In the genomic region with DNA sequence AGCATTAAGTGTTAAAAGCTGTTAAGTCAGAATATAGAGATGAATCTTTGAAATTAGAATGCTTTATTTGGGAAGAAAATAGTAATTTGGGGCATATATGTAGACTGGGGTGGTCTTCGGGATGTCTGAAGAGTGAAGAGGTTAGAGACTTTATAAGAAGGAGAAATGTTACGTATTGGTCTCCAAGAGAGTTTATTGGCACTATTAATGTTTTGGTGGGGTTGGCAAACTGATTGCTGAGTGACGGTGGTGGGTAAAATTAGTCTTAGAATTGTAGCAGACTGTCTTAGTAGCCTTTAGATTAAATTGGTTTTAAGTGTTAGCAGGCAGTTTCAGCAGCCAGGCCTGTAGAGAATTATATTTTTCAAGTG, we compare ENCODE assay signal across 8 cellular contexts. TPM values are rescaled to one million over a fixed set of nuclear protein-coding genes. Genes with fewer than 3 reads are reported as not detected.
A peak's percentile ranks its signal among the peaks of the same experiment; 100 is the strongest.
DNase-seq lines count a peak whose midpoint lies in the region; ATAC-seq, FAIRE-seq and TF ChIP-seq lines count a peak whose summit lies in the region.

No MANE protein-coding gene starts in this region.

- H3K9me1 ChIP-seq in keratinocyte (ENCODE audit: control insufficient read depth, extremely low read depth, insufficient read depth, low read length), result no peaks in the 10 kb centered on the region

- peaks cover 11% of the 10 kb centered on the region for H3K4me1 ChIP-seq in keratinocyte (ENCODE audit: control insufficient read depth, extremely low read depth, insufficient read depth, low read length)
- H3K4me1 ChIP-seq in subcutaneous abdominal adipose tissue (ENCODE audit: control insufficient read depth in 5 of 5, insufficient read depth in 5 of 5, low read length in 5 of 5), result peaks cover 3 to 20% (median 15%) of the 10 kb centered on the region in 5 donors

- dilution Hi-C loops in keratinocyte (cut with MboI; ENCODE audit: extremely low pct_ligation_motif_present, low sequenced_read_pairs), result no loop called here

- intact Hi-C loops in activated T-helper 1 cell treated with anti-CD3 and anti-CD28 coated beads, Interleukin-12 subunit alpha, Interleukin-12 subunit beta, Interleukin-2, Interleukin-4 antibody, amounts not matched to agents 30 ng/mL and 10 ng/mL and 1 ng/mL, durations not matched to agents 14 hours and 24 hours and 36 hours (cut with micrococcal nuclease), result loop anchor here (1.0 kb wide), 3 partner anchors 37 to 243 kb away; a partner anchor contains a TSS

- no peaks in the 10 kb centered on the region for H3K9me3 Mint-ChIP-seq in activated CD4-positive, alpha-beta T cell treated with anti-CD3 and anti-CD28 coated beads, Interleukin-2, amount 10 ng/mL, durations not matched to agents 7 days and 5 days
- peaks cover 3% of the 10 kb centered on the region for H3K9me3 Mint-ChIP-seq in activated T-helper 1 cell treated with anti-CD3 and anti-CD28 coated beads, Interleukin-12 subunit alpha, Interleukin-12 subunit beta, Interleukin-2, Interleukin-4 antibody, amounts not matched to agents 30 ng/mL and 10 ng/mL and 1 ng/mL, durations not matched to agents 14 hours and 24 hours and 36 hours

- TF ChIP-seq CTCF in keratinocyte (optimal IDR thresholded peaks at IDR 0.05 in 1 of 3, IDR thresholded peaks at IDR 0.05 in 1 of 3, conservative IDR thresholded peaks at IDR 0.05 in 1 of 3; ENCODE audit: extremely low read depth in 1 of 3, insufficient read depth in 2 of 3, low read length in 3 of 3), result no peak

- FAIRE-seq in keratinocyte (lab: Jason Lieb, UNC) (no peak), frontal cortex (lab: Jason Lieb, UNC) (no peak)

- CTCF ChIA-PET in activated CD4-positive, alpha-beta T cell treated with anti-CD3 and anti-CD28 coated beads, Interleukin-2, amount 10 ng/mL, durations not matched to agents 7 days and 5 days (lab: Charles Lee), result no interaction called here

- H3K4me3 ChIP-seq in keratinocyte (ENCODE audit: control insufficient read depth in 2 of 3, extremely low read depth in 1 of 3, insufficient read depth in 2 of 3, low read depth in 1 of 3, low read length in 3 of 3) (peak overlapping the region; percentile 50 to 80 (median 75)), subcutaneous abdominal adipose tissue (ENCODE audit: low read depth in 1 of 5, low read length in 5 of 5) (peak overlapping the region; percentile 84 to 89 (median 86))

- H3K79me2 ChIP-seq in keratinocyte (ENCODE audit: control insufficient read depth, insufficient read depth, low read length), result no peaks in the 10 kb centered on the region

- H3K9ac ChIP-seq in keratinocyte (ENCODE audit: control insufficient read depth, extremely low read depth, insufficient read depth, low read length), result peak overlapping the region; percentile 67
- peak overlapping the region in 4 of 5 donors; percentile 68 to 81 (median 80) for H3K9ac ChIP-seq in subcutaneous abdominal adipose tissue (ENCODE audit: low read length in 5 of 5)

- H3K4me3 Mint-ChIP-seq in activated CD4-positive, alpha-beta T cell treated with anti-CD3 and anti-CD28 coated beads, Interleukin-2, amount 10 ng/mL, durations not matched to agents 7 days and 5 days, result peak overlapping the region; percentile 65
- peak overlapping the region; percentile 81 for H3K4me3 Mint-ChIP-seq in activated T-helper 1 cell treated with anti-CD3 and anti-CD28 coated beads, Interleukin-12 subunit alpha, Interleukin-12 subunit beta, Interleukin-2, Interleukin-4 antibody, amounts not matched to agents 30 ng/mL and 10 ng/mL and 1 ng/mL, durations not matched to agents 14 hours and 24 hours and 36 hours

- H3K36me3 Mint-ChIP-seq in activated CD4-positive, alpha-beta T cell treated with anti-CD3 and anti-CD28 coated beads, Interleukin-2, amount 10 ng/mL, durations not matched to agents 7 days and 5 days (ENCODE audit: low read depth), result peaks cover 14% of the 10 kb centered on the region
- peaks cover 10% of the 10 kb centered on the region for H3K36me3 Mint-ChIP-seq in activated T-helper 1 cell treated with anti-CD3 and anti-CD28 coated beads, Interleukin-12 subunit alpha, Interleukin-12 subunit beta, Interleukin-2, Interleukin-4 antibody, amounts not matched to agents 30 ng/mL and 10 ng/mL and 1 ng/mL, durations not matched to agents 14 hours and 24 hours and 36 hours (ENCODE audit: low read depth)

- H3K27ac ChIP-seq in keratinocyte (ENCODE audit: control insufficient read depth, insufficient read depth, low read length), result peak overlapping the region; percentile 53
- H3K27ac ChIP-seq in subcutaneous abdominal adipose tissue (ENCODE audit: low read depth, low read length), result peak overlapping the region; percentile 57

- peak overlapping the region; percentile 80 for H2AFZ ChIP-seq in keratinocyte (ENCODE audit: control insufficient read depth, low read length)

- peaks cover 1% of the 10 kb centered on the region for H3K27me3 Mint-ChIP-seq in activated CD4-positive, alpha-beta T cell treated with anti-CD3 and anti-CD28 coated beads, Interleukin-2, amount 10 ng/mL, durations not matched to agents 7 days and 5 days
- no peaks in the 10 kb centered on the region for H3K27me3 Mint-ChIP-seq in activated T-helper 1 cell treated with anti-CD3 and anti-CD28 coated beads, Interleukin-12 subunit alpha, Interleukin-12 subunit beta, Interleukin-2, Interleukin-4 antibody, amounts not matched to agents 30 ng/mL and 10 ng/mL and 1 ng/mL, durations not matched to agents 14 hours and 24 hours and 36 hours (ENCODE audit: insufficient read depth)

- peak overlapping the region; percentile 90 for H3K27ac Mint-ChIP-seq in activated CD4-positive, alpha-beta T cell treated with anti-CD3 and anti-CD28 coated beads, Interleukin-2, amount 10 ng/mL, durations not matched to agents 7 days and 5 days
- H3K27ac Mint-ChIP-seq in activated T-helper 1 cell treated with anti-CD3 and anti-CD28 coated beads, Interleukin-12 subunit alpha, Interleukin-12 subunit beta, Interleukin-2, Interleukin-4 antibody, amounts not matched to agents 30 ng/mL and 10 ng/mL and 1 ng/mL, durations not matched to agents 14 hours and 24 hours and 36 hours, result peak overlapping the region; percentile 80

- peaks cover 47% of the 10 kb centered on the region for H3K4me1 Mint-ChIP-seq in activated CD4-positive, alpha-beta T cell treated with anti-CD3 and anti-CD28 coated beads, Interleukin-2, amount 10 ng/mL, durations not matched to agents 7 days and 5 days
- peaks cover 39% of the 10 kb centered on the region for H3K4me1 Mint-ChIP-seq in activated T-helper 1 cell treated with anti-CD3 and anti-CD28 coated beads, Interleukin-12 subunit alpha, Interleukin-12 subunit beta, Interleukin-2, Interleukin-4 antibody, amounts not matched to agents 30 ng/mL and 10 ng/mL and 1 ng/mL, durations not matched to agents 14 hours and 24 hours and 36 hours (ENCODE audit: low read depth)

- H3K9me3 ChIP-seq in keratinocyte (ENCODE audit: control insufficient read depth, low read depth, low read length) (no peaks in the 10 kb centered on the region), subcutaneous abdominal adipose tissue (ENCODE audit: control insufficient read depth in 5 of 5, low read length in 5 of 5) (no peaks in the 10 kb centered on the region)

- ATAC-seq in GM18873 (IDR thresholded peaks at IDR 0.05; ENCODE audit: low FRiP score, unreplicated experiment), result no peak

- DNase-seq in activated CD4-positive, alpha-beta T cell treated with anti-CD3 and anti-CD28 coated beads, Interleukin-2, amount 10 ng/mL, durations not matched to agents 7 days and 5 days, result no peak
- no peak for DNase-seq in activated CD4-positive, alpha-beta T cell treated with anti-CD3 and anti-CD28 coated beads for 4 hours
- no peak for DNase-seq in activated T-helper 1 cell treated with anti-CD3 and anti-CD28 coated beads, Interleukin-12 subunit alpha, Interleukin-12 subunit beta, Interleukin-2, Interleukin-4 antibody, amounts not matched to agents 30 ng/mL and 10 ng/mL and 1 ng/mL, durations not matched to agents 14 hours and 24 hours and 36 hours (ENCODE audit: low spot score)
- DNase-seq in keratinocyte (ENCODE audit: low read depth, low spot score) (no peak), NCI-H2227 (lab: John Stamatoyannopoulos, UW; ENCODE audit: unreplicated experiment) (no peak), frontal cortex (ENCODE audit: low spot score in 2 of 2) (no peak)

- peak overlapping the region; percentile 69 for H3K4me2 ChIP-seq in keratinocyte (ENCODE audit: control insufficient read depth, extremely low read depth, insufficient read depth, low read depth, low read length)

- no peaks in the 10 kb centered on the region for H3K27me3 ChIP-seq in keratinocyte (ENCODE audit: control insufficient read depth, extremely low read depth, insufficient read depth, low read length)
- no peaks in the 10 kb centered on the region for H3K27me3 ChIP-seq in subcutaneous abdominal adipose tissue (ENCODE audit: control insufficient read depth in 5 of 5, insufficient read depth in 4 of 5, low read length in 5 of 5)

- H4K20me1 ChIP-seq in keratinocyte (ENCODE audit: control insufficient read depth, extremely low read depth, insufficient read depth, low read length), result no peaks in the 10 kb centered on the region

- H3K36me3 ChIP-seq in keratinocyte (ENCODE audit: control insufficient read depth in 2 of 2, extremely low read depth in 1 of 2, insufficient read depth in 2 of 2, low read length in 2 of 2) (no peaks in the 10 kb centered on the region), subcutaneous abdominal adipose tissue (ENCODE audit: control insufficient read depth in 5 of 5, insufficient read depth in 5 of 5, low read length in 5 of 5) (peaks cover 0 to 2% (median 0%) of the 10 kb centered on the region in 5 donors)

- POLR2A ChIA-PET in activated CD4-positive, alpha-beta T cell treated with anti-CD3 and anti-CD28 coated beads, Interleukin-2, amount 10 ng/mL, durations not matched to agents 7 days and 5 days (lab: Charles Lee), result no interaction called here

RNA-seq across cellular contexts. Expression of a gene that starts 4.9 kb away (rescaled TPM):
- 10 to 100 TPM; 15.9 to 19.1 TPM for total RNA-seq in activated CD4-positive, alpha-beta T cell treated with anti-CD3 and anti-CD28 coated beads, Interleukin-2, amount 10 ng/mL, durations not matched to agents 7 days and 5 days
- 7.3 and 8.7 TPM in 2 replicates for total RNA-seq in activated T-helper 1 cell treated with anti-CD3 and anti-CD28 coated beads, Interleukin-12 subunit alpha, Interleukin-12 subunit beta, Interleukin-2, Interleukin-4 antibody, amounts not matched to agents 30 ng/mL and 10 ng/mL and 1 ng/mL, durations not matched to agents 14 hours and 24 hours and 36 hours
- polyA plus RNA-seq in keratinocyte, result 8.3 to 12.2 TPM (median 8.7 TPM) in 3 replicates
- 1.5 TPM for polyA plus RNA-seq in keratinocyte (2011; ENCODE audit: low read depth)
- 6.4 and 8.1 TPM in 2 replicates for polyA plus RNA-seq in keratinocyte (2011; cell fraction: cytosol; rRNA removed)
- 2.3 and 2.8 TPM in 2 replicates for polyA plus RNA-seq in keratinocyte (2011; cell fraction: nucleus; rRNA removed)
- polyA plus RNA-seq in keratinocyte (2012; ENCODE audit: low replicate concordance), result 2.8 and 5.7 TPM in 2 replicates
- 0.69 to 2.1 TPM (median 2.1 TPM) in 3 replicates for polyA minus RNA-seq in keratinocyte
- 3.3 TPM for polyA minus RNA-seq in keratinocyte (2011; cell fraction: cytosol; rRNA and poly(A)+ RNA removed)
- 0.47 and 0.53 TPM in 2 replicates for polyA minus RNA-seq in keratinocyte (2011; cell fraction: nucleus; rRNA and poly(A)+ RNA removed)
- 6.1 TPM for total RNA-seq in frontal cortex
